Comparison of ENCODE assay signal across 15 cellular contexts in genomic region chrX:261858-262390, GRCh38. TPM values are rescaled to one million over a fixed set of nuclear protein-coding genes. Genes with fewer than 3 reads are reported as not detected.
DNase-seq lines count a peak whose midpoint lies in the region; ATAC-seq, FAIRE-seq and TF ChIP-seq lines count a peak whose summit lies in the region.
"Had no signal": no experiment of that assay in that cellular context is flagged by ENCODE, and none has a peak within 500 bp of the region (broad histone marks: within the 10 kb centered on the region; RNA-seq: fewer than 3 reads in every experiment).

No MANE protein-coding gene starts in this region.

- H3K4me1 ChIP-seq in K562 (replicated peaks in 1 of 2; ENCODE audit: control insufficient read depth in 2 of 2, insufficient read depth in 2 of 2, low read length in 2 of 2), result peaks cover 9 to 20% of the 10 kb centered on the region in 2 experiments
- peaks cover 4% of the 10 kb centered on the region for H3K4me1 ChIP-seq in mesenchymal stem cell (ENCODE audit: control insufficient read depth, insufficient read depth, low read depth, low read length)

- no peaks in the 10 kb centered on the region for H3K36me3 Mint-ChIP-seq in natural killer cell
- H3K36me3 Mint-ChIP-seq in activated T-helper 2 cell treated with anti-CD3 and anti-CD28 coated beads, Interferon-gamma antibody, Interleukin-2, Interleukin-4, amounts not matched to agents 10 μg/mL and 5 μg/mL and 100 μg/mL, durations not matched to agents 14 hours and 24 hours and 36 hours (ENCODE audit: low read depth), result no peaks in the 10 kb centered on the region
- H3K36me3 Mint-ChIP-seq: activated naive CD8-positive, alpha-beta T cell treated with anti-CD3 and anti-CD28 coated beads for 36 hours had no signal

- no peak for TF ChIP-seq RAD21 in K562 (CRISPR knock-in tag; conservative IDR thresholded peaks at IDR 0.05 in 1 of 2, IDR thresholded peaks at IDR 0.05 in 1 of 2)

- H3K9ac ChIP-seq in K562 (ENCODE audit: insufficient read depth in 1 of 2, low read depth in 2 of 2, low read length in 2 of 2) (0 out of 4 replicates have a peak overlapping the region, but pooled peaks of 1 of the 2 experiments have one; percentile 22), mesenchymal stem cell (ENCODE audit: low read length) (no peak overlapping the region)

- peak; percentile 37 for ATAC-seq in Right ventricle myocardium inferior
- peak; percentile 42 for ATAC-seq in K562
- ATAC-seq in natural killer cell, result no peak
- ATAC-seq in GM18517 (IDR thresholded peaks at IDR 0.05; ENCODE audit: unreplicated experiment), result no peak
- ATAC-seq: stimulated activated effector memory CD8-positive, alpha-beta T cell treated with anti-CD3 and anti-CD28 coated beads, Interleukin-12 subunit alpha, Interleukin-12 subunit beta, amount 100 ng/mL, for 72 hours had no signal

- no peaks in the 10 kb centered on the region for H3K4me1 Mint-ChIP-seq in natural killer cell
- no peaks in the 10 kb centered on the region for H3K4me1 Mint-ChIP-seq in activated T-helper 2 cell treated with anti-CD3 and anti-CD28 coated beads, Interferon-gamma antibody, Interleukin-2, Interleukin-4, amounts not matched to agents 10 μg/mL and 5 μg/mL and 100 μg/mL, durations not matched to agents 14 hours and 24 hours and 36 hours (ENCODE audit: low read depth)
- H3K4me1 Mint-ChIP-seq: activated naive CD8-positive, alpha-beta T cell treated with anti-CD3 and anti-CD28 coated beads for 36 hours; stimulated activated effector memory CD8-positive, alpha-beta T cell treated with anti-CD3 and anti-CD28 coated beads, Interleukin-12 subunit alpha, Interleukin-12 subunit beta, amount 100 ng/mL, for 72 hours had no signal

- H2BK15ac ChIP-seq in mesenchymal stem cell (ENCODE audit: low read depth, poor library complexity, severe bottlenecking), result no peak overlapping the region

- no peak overlapping the region for H3K4me2 ChIP-seq in K562 (ENCODE audit: insufficient read depth, low read length)
- no peak overlapping the region for H3K4me2 ChIP-seq in mesenchymal stem cell (ENCODE audit: low read length, poor library complexity, severe bottlenecking)

- TF ChIP-seq EP300 in K562 (IDR thresholded peaks at IDR 0.05; ENCODE audit: low read length), result no peak

- H2AFZ ChIP-seq in K562 (ENCODE audit: low read depth, low read length), result no peak overlapping the region
- no peak overlapping the region for H2AFZ ChIP-seq in mesenchymal stem cell (ENCODE audit: low read depth, low read length)

- WGBS in K562 (ENCODE audit: insufficient coverage, low coverage, missing lambda C conversion rate), result 28% methylated on average over 9 of the region's 12 CpGs
- 52% methylated on average over 11 of the region's 12 CpGs for WGBS in mesenchymal stem cell

- H3K9me1 ChIP-seq in K562 (ENCODE audit: control insufficient read depth, insufficient read depth, low read length), result no peaks in the 10 kb centered on the region

- in situ Hi-C loops in K562 (cut with MboI), result no loop called here

- intact Hi-C loops in Right ventricle myocardium inferior (cut with DNase I) (no loop called here), cardiac septum (cut with DNase I) (no loop called here), K562 (cut with micrococcal nuclease) (no loop called here), natural killer cell (cut with micrococcal nuclease) (no loop called here)
- intact Hi-C loops in activated T-helper 2 cell treated with anti-CD3 and anti-CD28 coated beads, Interferon-gamma antibody, Interleukin-2, Interleukin-4, amounts not matched to agents 10 μg/mL and 5 μg/mL and 100 μg/mL, durations not matched to agents 14 hours and 24 hours and 36 hours (cut with micrococcal nuclease), result no loop called here

- no peak overlapping the region for H2AK5ac ChIP-seq in mesenchymal stem cell (ENCODE audit: low read length, severe bottlenecking)

- FAIRE-seq in K562 (lab: Jason Lieb, UNC), result no peak
- FAIRE-seq: endothelial cell of umbilical vein, islet of Langerhans had no signal

- H3K79me2 ChIP-seq in K562 (ENCODE audit: control insufficient read depth, insufficient read depth, low read length), result no peaks in the 10 kb centered on the region

- H2BK12ac ChIP-seq in mesenchymal stem cell (ENCODE audit: low read length in 2 of 2), result no peak overlapping the region

- H3K9me3 Mint-ChIP-seq in natural killer cell, result no peaks in the 10 kb centered on the region
- no peaks in the 10 kb centered on the region for H3K9me3 Mint-ChIP-seq in activated T-helper 2 cell treated with anti-CD3 and anti-CD28 coated beads, Interferon-gamma antibody, Interleukin-2, Interleukin-4, amounts not matched to agents 10 μg/mL and 5 μg/mL and 100 μg/mL, durations not matched to agents 14 hours and 24 hours and 36 hours
- H3K9me3 Mint-ChIP-seq: activated naive CD8-positive, alpha-beta T cell treated with anti-CD3 and anti-CD28 coated beads for 36 hours; stimulated activated effector memory CD8-positive, alpha-beta T cell treated with anti-CD3 and anti-CD28 coated beads, Interleukin-12 subunit alpha, Interleukin-12 subunit beta, amount 100 ng/mL, for 72 hours had no signal

- CTCF ChIA-PET in K562 (lab: Yijun Ruan, JAX; ENCODE audit: low intra/inter-chr PET ratio), result no interaction called here

- no peak for TF ChIP-seq POLR2A in K562 (conservative IDR thresholded peaks at IDR 0.05)

- no peak overlapping the region for H3K14ac ChIP-seq in mesenchymal stem cell (ENCODE audit: low read length in 2 of 2)

- H3K18ac ChIP-seq in mesenchymal stem cell (ENCODE audit: low read depth in 1 of 2, low read length in 2 of 2), result peak overlapping the region; percentile 13 to 92

- H4K20me1 ChIP-seq in K562 (replicated peaks; ENCODE audit: control insufficient read depth, insufficient read depth, low read length), result 0 out of 2 replicates have a peak, but pooled peaks cover 5% of the 10 kb centered on the region

- H3K36me3 ChIP-seq in K562 (ENCODE audit: control insufficient read depth, insufficient read depth, low read length), result no peaks in the 10 kb centered on the region
- H3K36me3 ChIP-seq in mesenchymal stem cell (ENCODE audit: control insufficient read depth in 1 of 2, insufficient read depth in 2 of 2, low read depth in 1 of 2, low read length in 2 of 2), result no peaks in the 10 kb centered on the region
- H3K36me3 ChIP-seq: upper lobe of left lung had no signal

- no peak overlapping the region for H4K91ac ChIP-seq in mesenchymal stem cell (ENCODE audit: low read length)

- H3K27ac Mint-ChIP-seq in natural killer cell, result no peak overlapping the region
- H3K27ac Mint-ChIP-seq in activated T-helper 2 cell treated with anti-CD3 and anti-CD28 coated beads, Interferon-gamma antibody, Interleukin-2, Interleukin-4, amounts not matched to agents 10 μg/mL and 5 μg/mL and 100 μg/mL, durations not matched to agents 14 hours and 24 hours and 36 hours, result no peak overlapping the region
- H3K27ac Mint-ChIP-seq: activated naive CD8-positive, alpha-beta T cell treated with anti-CD3 and anti-CD28 coated beads for 36 hours; stimulated activated effector memory CD8-positive, alpha-beta T cell treated with anti-CD3 and anti-CD28 coated beads, Interleukin-12 subunit alpha, Interleukin-12 subunit beta, amount 100 ng/mL, for 72 hours had no signal

- H3K79me1 ChIP-seq in mesenchymal stem cell (replicated peaks; ENCODE audit: low read length, poor library complexity, severe bottlenecking), result no peaks in the 10 kb centered on the region

- peak overlapping the region; percentile 64 for H2BK120ac ChIP-seq in mesenchymal stem cell (ENCODE audit: low read depth, low read length)

- H3K4me3 ChIP-seq in K562 (no peak overlapping the region), mesenchymal stem cell (ENCODE audit: insufficient read depth in 1 of 2, low read depth in 1 of 2, low read length in 2 of 2) (no peak overlapping the region)
- H3K4me3 ChIP-seq: upper lobe of left lung had no signal

- POLR2A ChIA-PET in K562 (lab: Yijun Ruan, JAX), result no interaction called here

- H3K9me3 ChIP-seq in K562 (replicated peaks; ENCODE audit: control insufficient read depth, insufficient read depth, low read depth, low read length) (no peaks in the 10 kb centered on the region), mesenchymal stem cell (ENCODE audit: control insufficient read depth, low read length) (no peaks in the 10 kb centered on the region)
- H3K9me3 ChIP-seq: upper lobe of left lung had no signal

- H3K27me3 ChIP-seq in K562 (ENCODE audit: control insufficient read depth in 2 of 2, insufficient read depth in 2 of 2, low read length in 2 of 2), result no peaks in the 10 kb centered on the region; a peak in 1 of 5 replicates
- peaks cover 0 to 3% of the 10 kb centered on the region in 2 experiments for H3K27me3 ChIP-seq in mesenchymal stem cell (ENCODE audit: control insufficient read depth in 1 of 2, insufficient read depth in 1 of 2, low read length in 2 of 2)
- H3K27me3 ChIP-seq: upper lobe of left lung had no signal

- H3K4ac ChIP-seq in mesenchymal stem cell (ENCODE audit: low read depth in 1 of 2, low read length in 2 of 2), result no peak overlapping the region

- no peak overlapping the region for H2BK5ac ChIP-seq in mesenchymal stem cell (ENCODE audit: low read depth, low read length, poor library complexity, severe bottlenecking)

- no peak overlapping the region for H3K23ac ChIP-seq in mesenchymal stem cell (ENCODE audit: low read length in 2 of 2)

- no peak overlapping the region for H3K27ac ChIP-seq in K562 (ENCODE audit: extremely low read depth, low read depth, low read length)
- no peak overlapping the region for H3K27ac ChIP-seq in mesenchymal stem cell (ENCODE audit: low read length, poor library complexity, severe bottlenecking)

- H4K8ac ChIP-seq in mesenchymal stem cell (ENCODE audit: low read length), result peak overlapping the region; percentile 36

- H3K4me3 Mint-ChIP-seq in natural killer cell, result no peak overlapping the region
- H3K4me3 Mint-ChIP-seq in activated T-helper 2 cell treated with anti-CD3 and anti-CD28 coated beads, Interferon-gamma antibody, Interleukin-2, Interleukin-4, amounts not matched to agents 10 μg/mL and 5 μg/mL and 100 μg/mL, durations not matched to agents 14 hours and 24 hours and 36 hours (ENCODE audit: low read depth), result no peak overlapping the region
- H3K4me3 Mint-ChIP-seq: activated naive CD8-positive, alpha-beta T cell treated with anti-CD3 and anti-CD28 coated beads for 36 hours; stimulated activated effector memory CD8-positive, alpha-beta T cell treated with anti-CD3 and anti-CD28 coated beads, Interleukin-12 subunit alpha, Interleukin-12 subunit beta, amount 100 ng/mL, for 72 hours had no signal

- BruUV-seq in K562 (replicated peaks; lab: Mats Ljungman, UMichigan), result no TSS peak

- DNase-seq in Right ventricle myocardium inferior (ENCODE audit: missing footprints) (no peak), cardiac septum (ENCODE audit: low spot score) (no peak), K562 (ENCODE audit: extremely low read depth in 1 of 4, low spot score in 3 of 4) (peak in 1 of 4 experiments; percentile 3), mesenchymal stem cell (peak; percentile 45), ureter (ENCODE audit: low spot score) (peak; percentile 36), natural killer cell (no peak)
- DNase-seq in activated T-helper 2 cell treated with anti-CD3 and anti-CD28 coated beads, Interferon-gamma antibody, Interleukin-2, Interleukin-4, amounts not matched to agents 10 μg/mL and 5 μg/mL and 100 μg/mL, durations not matched to agents 14 hours and 24 hours and 36 hours (ENCODE audit: low spot score), result no peak
- DNase-seq: activated CD4-positive, CD25-positive, alpha-beta regulatory T cell treated with anti-CD3 and anti-CD28 coated beads, Interleukin-2, amount 50 U/mL, for 72 hours; activated naive CD8-positive, alpha-beta T cell treated with anti-CD3 and anti-CD28 coated beads for 36 hours; NCI-H510A had no signal

- no peaks in the 10 kb centered on the region for H3K27me3 Mint-ChIP-seq in natural killer cell (ENCODE audit: low read depth in 2 of 2)
- H3K27me3 Mint-ChIP-seq in activated T-helper 2 cell treated with anti-CD3 and anti-CD28 coated beads, Interferon-gamma antibody, Interleukin-2, Interleukin-4, amounts not matched to agents 10 μg/mL and 5 μg/mL and 100 μg/mL, durations not matched to agents 14 hours and 24 hours and 36 hours (ENCODE audit: low read depth), result no peaks in the 10 kb centered on the region
- H3K27me3 Mint-ChIP-seq: activated naive CD8-positive, alpha-beta T cell treated with anti-CD3 and anti-CD28 coated beads for 36 hours had no signal

- TF ChIP-seq CTCF in K562 (IDR thresholded peaks at IDR 0.05 in 2 of 3, conservative IDR thresholded peaks at IDR 0.05 in 1 of 3; ENCODE audit: insufficient read depth in 2 of 3, low read depth in 1 of 3, low read length in 3 of 3) (no peak), natural killer cell (IDR thresholded peaks at IDR 0.05) (no peak)

RNA-seq across cellular contexts. Expression of gene PLCXD1, which starts 19.3 kb away (rescaled TPM):
- total RNA-seq in Right ventricle myocardium inferior (6.1 TPM), cardiac septum (3.4 TPM), K562 (2014; rRNA removed) (43.8 and 63.8 TPM in 2 replicates), K562 (2014; rRNA removed; fragmentation: Illumina TruSeq; extraction: Trizol) (10.8 and 12.2 TPM in 2 replicates), K562 (2015; rRNA removed; fragmentation: Illumina TruSeq; extraction: Trizol) (26.0 and 27.3 TPM in 2 replicates), K562 (2021) (50.5 and 52.6 TPM in 2 replicates), ureter (15.1 TPM), natural killer cell (10 to 100 TPM; 16.3 to 20.9 (median 16.6) TPM)
- 52.4 and 139 TPM in 2 replicates for total RNA-seq in K562 (2011; cell fraction: chromatin; rRNA removed; ENCODE audit: low replicate concordance)
- total RNA-seq in K562 (2011; cell fraction: nucleolus; rRNA removed), result 83.4 and 116 TPM in 2 replicates
- total RNA-seq in K562 (2011; cell fraction: nucleoplasm; rRNA removed), result 77.7 and 93.6 TPM in 2 replicates
- polyA plus RNA-seq in K562 (2011; rRNA removed) (39.5 and 63.7 TPM in 2 replicates), K562 (2014; fragmentation: Illumina TruSeq; extraction: Trizol) (40.7 and 60.2 TPM in 2 replicates), K562 (2014; fragmentation: Nextera tagmentation; extraction: Ambion mirVana) (1 to 10 TPM; 6.0 to 6.2 TPM), K562 (2014; rRNA removed) (57.0 and 60.2 TPM in 2 replicates)
- 70.2 and 75.4 TPM in 2 replicates for polyA plus RNA-seq in K562 (2011; cell fraction: cytosol; rRNA removed)
- 99.5 and 137 TPM in 2 replicates for polyA plus RNA-seq in K562 (2011; cell fraction: nucleus; rRNA removed)
- polyA plus RNA-seq in K562 (2012), result 42.8 and 49.2 TPM in 2 replicates
- polyA minus RNA-seq in K562 (2011; rRNA and poly(A)+ RNA removed), result 27.5 and 36.2 TPM in 2 replicates
- 64.6 and 108 TPM in 2 replicates for polyA minus RNA-seq in K562 (2011; cell fraction: cytosol; rRNA and poly(A)+ RNA removed)
- polyA minus RNA-seq in K562 (2011; cell fraction: nucleus; rRNA and poly(A)+ RNA removed), result 37.3 and 47.7 TPM in 2 replicates
- polyA plus RNA-seq in mesenchymal stem cell (2013, experiment 1 of 2), result 15.8 TPM
- 14.5 TPM for polyA plus RNA-seq in mesenchymal stem cell (2013, experiment 2 of 2)
- 58.8 and 60.0 TPM in 2 replicates for total RNA-seq in activated T-helper 2 cell treated with anti-CD3 and anti-CD28 coated beads, Interferon-gamma antibody, Interleukin-2, Interleukin-4, amounts not matched to agents 10 μg/mL and 5 μg/mL and 100 μg/mL, durations not matched to agents 14 hours and 24 hours and 36 hours

RNA-seq across cellular contexts. Expression of gene GTPBP6, which starts 56.7 kb away (rescaled TPM):
- total RNA-seq in Right ventricle myocardium inferior (51.4 TPM), cardiac septum (35.3 TPM), K562 (2014; rRNA removed) (28.6 and 34.9 TPM in 2 replicates), K562 (2014; rRNA removed; fragmentation: Illumina TruSeq; extraction: Trizol) (1.8 and 2.7 TPM in 2 replicates), K562 (2015; rRNA removed; fragmentation: Illumina TruSeq; extraction: Trizol) (11.6 and 13.3 TPM in 2 replicates), K562 (2021) (34.1 and 35.2 TPM in 2 replicates), ureter (57.5 TPM), natural killer cell (10 to 100 TPM; 46.9 to 62.8 (median 49.8) TPM)
- total RNA-seq in K562 (2011; cell fraction: chromatin; rRNA removed; ENCODE audit: low replicate concordance), result 8.2 and 16.9 TPM in 2 replicates
- 12.7 and 13.9 TPM in 2 replicates for total RNA-seq in K562 (2011; cell fraction: nucleolus; rRNA removed)
- total RNA-seq in K562 (2011; cell fraction: nucleoplasm; rRNA removed), result 7.4 and 11.1 TPM in 2 replicates
- polyA plus RNA-seq in K562 (2011; rRNA removed) (8.0 and 13.2 TPM in 2 replicates), K562 (2014; fragmentation: Illumina TruSeq; extraction: Trizol) (4.7 and 14.6 TPM in 2 replicates), K562 (2014; fragmentation: Nextera tagmentation; extraction: Ambion mirVana) (under 1 TPM; 0.24 to 0.50 TPM), K562 (2014; rRNA removed) (23.7 and 26.4 TPM in 2 replicates)
- polyA plus RNA-seq in K562 (2011; cell fraction: cytosol; rRNA removed), result 11.9 and 25.0 TPM in 2 replicates
- 21.1 and 25.4 TPM in 2 replicates for polyA plus RNA-seq in K562 (2011; cell fraction: nucleus; rRNA removed)
- polyA plus RNA-seq in K562 (2012), result 18.5 and 21.7 TPM in 2 replicates
- polyA minus RNA-seq in K562 (2011; rRNA and poly(A)+ RNA removed), result 4.6 and 6.0 TPM in 2 replicates
- polyA minus RNA-seq in K562 (2011; cell fraction: cytosol; rRNA and poly(A)+ RNA removed), result 8.3 and 9.6 TPM in 2 replicates
- 5.1 and 5.6 TPM in 2 replicates for polyA minus RNA-seq in K562 (2011; cell fraction: nucleus; rRNA and poly(A)+ RNA removed)
- polyA plus RNA-seq in mesenchymal stem cell (2013, experiment 1 of 2), result 29.7 TPM
- 29.8 TPM for polyA plus RNA-seq in mesenchymal stem cell (2013, experiment 2 of 2)
- total RNA-seq in activated T-helper 2 cell treated with anti-CD3 and anti-CD28 coated beads, Interferon-gamma antibody, Interleukin-2, Interleukin-4, amounts not matched to agents 10 μg/mL and 5 μg/mL and 100 μg/mL, durations not matched to agents 14 hours and 24 hours and 36 hours, result 65.5 and 67.0 TPM in 2 replicates

Comparison
In these comparisons a context has a peak if more than half of its experiments do, and no peak if none do; other contexts are left out.
1. ATAC-seq: peak in Right ventricle myocardium inferior (single experiment) and K562 (single experiment); none in natural killer cell (0 of 3) and GM18517 (single experiment).
2. DNase-seq: peak in mesenchymal stem cell (single experiment) and ureter (single experiment); none in Right ventricle myocardium inferior (single experiment), cardiac septum (single experiment), natural killer cell (single experiment) and activated T-helper 2 cell treated with anti-CD3 and anti-CD28 coated beads, Interferon-gamma antibody, Interleukin-2, Interleukin-4, amounts not matched to agents 10 μg/mL and 5 μg/mL and 100 μg/mL, durations not matched to agents 14 hours and 24 hours and 36 hours (single experiment).